ENCODE assay signal across 8 cellular contexts in genomic region chr22:23857606-23858483, GRCh38. TPM values are rescaled to one million over a fixed set of nuclear protein-coding genes. Genes with fewer than 3 reads are reported as not detected.
DNase-seq lines count a peak whose midpoint lies in the region; TF ChIP-seq lines count a peak whose summit lies in the region.

SLC2A11 (plus strand) TSS chr22:23857875; CDS start chr22:23858000, 125 bp downstream.

- H3K4me3 ChIP-seq in NB4 (ENCODE audit: low read depth, low read length), result peak within 1 kb of the TSS; percentile 89
- peak within 1 kb of the TSS; percentile 83 for H3K4me3 ChIP-seq in suprapubic skin

- peak within 1 kb of the TSS; percentile 82 for H3K27ac Mint-ChIP-seq in HFFc6
- peak within 1 kb of the TSS; percentile 90 for H3K27ac Mint-ChIP-seq in activated naive CD4-positive, alpha-beta T cell treated with anti-CD3 and anti-CD28 coated beads, Interleukin-2, amount 50 U/mL, for 24 hours

- H3K4me1 ChIP-seq in suprapubic skin, result peaks cover 24% of the 10 kb centered on the region

- WGBS in suprapubic skin, result under 1% methylated on average over 29 of the region's 60 CpGs

- TF ChIP-seq EP300 in suprapubic skin (IDR thresholded peaks at IDR 0.05), result no peak

- CTCF ChIA-PET in GM10248 (lab: Yijun Ruan, JAX), result interaction anchor here (0.6 to 6.2 kb wide), 14 partner anchors 8 to 266 kb away, joined by 3 to 65 read pairs (median 4); partner anchors contain the start of gene MIF

- TF ChIP-seq CTCF in GM10248 (IDR thresholded peaks at IDR 0.05; ENCODE audit: control extremely low read depth, extremely low read depth, low read depth, missing control alignments) (peak; percentile 17), HFFc6 (IDR thresholded peaks at IDR 0.05) (peak; percentile 44), NB4 (IDR thresholded peaks at IDR 0.05; ENCODE audit: low read depth, low read length) (no peak), suprapubic skin (IDR thresholded peaks at IDR 0.05) (peak in 1 of 2 donors; percentile 13)

- no peaks in the 10 kb centered on the region for H3K9me3 Mint-ChIP-seq in HFFc6
- H3K9me3 Mint-ChIP-seq in activated naive CD4-positive, alpha-beta T cell treated with anti-CD3 and anti-CD28 coated beads, Interleukin-2, amount 50 U/mL, for 24 hours, result no peaks in the 10 kb centered on the region

- no peaks in the 10 kb centered on the region for H3K36me3 Mint-ChIP-seq in HFFc6 (ENCODE audit: low read depth)
- H3K36me3 Mint-ChIP-seq in activated naive CD4-positive, alpha-beta T cell treated with anti-CD3 and anti-CD28 coated beads, Interleukin-2, amount 50 U/mL, for 24 hours, result no peaks in the 10 kb centered on the region

- no peaks in the 10 kb centered on the region for H3K9me3 ChIP-seq in suprapubic skin

- DNase-seq in GM10248 (ENCODE audit: extremely low spot score), result peak; percentile 98
- peak; percentile 96 for DNase-seq in HFFc6
- peak; percentile 97 for DNase-seq in NB4 (ENCODE audit: low read depth)
- peak; percentile 99 for DNase-seq in SK-N-DZ (ENCODE audit: low spot score)
- peak; percentile 96 for DNase-seq in globus pallidus (ENCODE audit: low spot score)
- DNase-seq in nucleus accumbens (lab: John Stamatoyannopoulos, UW), result peak; percentile 60 to 98 (median 92)
- DNase-seq in suprapubic skin (ENCODE audit: low spot score in 2 of 2), result peak; percentile 96 to 98

- TF ChIP-seq POLR2A in NB4 (IDR thresholded peaks at IDR 0.05; ENCODE audit: extremely low read depth, insufficient read length) (peak; percentile 78), suprapubic skin (IDR thresholded peaks at IDR 0.05) (peak in 1 of 2 donors; percentile 37)

- H3K27me3 Mint-ChIP-seq in HFFc6 (ENCODE audit: insufficient read depth), result peaks cover 2% of the 10 kb centered on the region; the same call in 1 of the 2 replicates
- no peaks in the 10 kb centered on the region for H3K27me3 Mint-ChIP-seq in activated naive CD4-positive, alpha-beta T cell treated with anti-CD3 and anti-CD28 coated beads, Interleukin-2, amount 50 U/mL, for 24 hours

- POLR2A ChIA-PET in GM10248 (lab: Yijun Ruan, JAX), result interaction anchor here (0.6 to 1.0 kb wide), 11 partner anchors 12 to 533 kb away, joined by 3 to 7 read pairs (median 3); partner anchors contain the start of gene MIF

- no peaks in the 10 kb centered on the region for H3K36me3 ChIP-seq in suprapubic skin

- peaks cover 24% of the 10 kb centered on the region for H3K4me1 Mint-ChIP-seq in HFFc6 (ENCODE audit: low read depth)
- peaks cover 18% of the 10 kb centered on the region for H3K4me1 Mint-ChIP-seq in activated naive CD4-positive, alpha-beta T cell treated with anti-CD3 and anti-CD28 coated beads, Interleukin-2, amount 50 U/mL, for 24 hours

- H3K4me3 Mint-ChIP-seq in HFFc6, result peak within 1 kb of the TSS; percentile 84
- peak within 1 kb of the TSS; percentile 93 for H3K4me3 Mint-ChIP-seq in activated naive CD4-positive, alpha-beta T cell treated with anti-CD3 and anti-CD28 coated beads, Interleukin-2, amount 50 U/mL, for 24 hours

- H3K27ac ChIP-seq in suprapubic skin, result peak within 1 kb of the TSS; percentile 81

- H3K27me3 ChIP-seq in suprapubic skin, result no peaks in the 10 kb centered on the region

RNA-seq across cellular contexts. Expression of gene SLC2A11, which starts in this region (rescaled TPM):
- 10 to 100 TPM in 4 of 6 experiments, 1 to 10 TPM in 2; 8.9 to 13.2 (median 10.5) TPM for total RNA-seq in HFFc6 (2021; fragmentation: NEBNext Ultra II Directional; extraction: Animal tissue kit (Norgen Biotek cat#: 25700))
- polyA plus RNA-seq in SK-N-DZ (2014; cell fraction: cytosol; rRNA removed), result 16.8 and 28.5 TPM in 2 replicates
- 43.3 and 56.5 TPM in 2 replicates for polyA plus RNA-seq in SK-N-DZ (2014; cell fraction: nucleus; rRNA removed)
- 10 to 100 TPM in 2 of 4 donors, 1 to 10 TPM in 2; 3.2 to 12.5 (median 8.7) TPM for total RNA-seq in suprapubic skin

Comparison
In these comparisons a context has a peak if more than half of its experiments do, and no peak if none do; other contexts are left out.
1. Peak in every context shown above with its lines: DNase-seq, H3K4me3 ChIP-seq and H3K27ac ChIP-seq.